In the genomic region with DNA sequence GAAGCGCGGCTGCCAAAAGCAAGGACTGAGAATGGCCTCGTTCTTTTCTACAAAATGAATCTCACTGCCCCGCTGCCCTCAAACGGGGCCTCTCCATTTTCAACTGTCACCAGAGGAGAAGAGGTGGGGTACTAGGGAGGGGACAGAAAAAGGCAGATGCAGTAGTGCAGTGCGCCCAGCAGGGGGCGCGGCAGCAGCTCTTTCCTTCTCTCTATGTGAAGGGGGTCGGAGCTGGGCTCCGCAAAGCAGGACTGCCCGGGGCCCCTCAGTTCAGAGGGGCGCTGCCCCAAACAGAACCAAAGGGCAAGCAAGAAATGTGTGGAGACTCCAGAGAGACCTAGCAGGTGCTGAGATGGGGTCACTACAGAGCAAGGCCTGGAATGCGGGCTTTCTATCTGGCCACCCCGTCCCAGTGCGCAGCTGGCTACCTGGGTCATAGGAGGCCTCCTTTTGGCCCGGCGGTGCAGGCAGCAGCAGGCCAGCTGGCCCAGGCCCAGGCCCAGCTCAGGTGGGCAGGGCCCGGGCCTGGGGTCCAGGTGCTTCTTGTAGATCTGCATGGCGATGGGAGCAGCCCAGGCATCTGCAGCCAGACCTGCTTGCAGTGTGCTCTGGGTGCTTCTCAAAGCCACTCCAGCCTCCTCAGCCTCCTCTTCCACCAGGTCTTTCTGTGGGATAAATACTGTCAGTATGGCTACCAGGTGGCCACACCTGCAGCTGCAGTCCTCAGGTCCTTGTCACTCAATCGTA, we compare ENCODE assay signal across 8 cellular contexts. TPM values are rescaled to one million over a fixed set of nuclear protein-coding genes. Genes with fewer than 3 reads are reported as not detected.
DNase-seq lines count a peak whose midpoint lies in the region; ATAC-seq, FAIRE-seq and TF ChIP-seq lines count a peak whose summit lies in the region.

No MANE protein-coding gene starts in this region.

- peak; percentile 78 for FAIRE-seq in GM18507 (lab: Jason Lieb, UNC)

- no peak overlapping the region for H3K4me3 ChIP-seq in OCI-LY7 (ENCODE audit: low read depth, low read length, poor library complexity, severe bottlenecking)
- no peak overlapping the region for H3K4me3 ChIP-seq in heart right ventricle

- POLR2A ChIA-PET in OCI-LY7 (lab: Charles Lee): interaction anchor here (1.2 kb wide), 1 partner anchor 87 kb away, joined by 3 read pairs; a partner anchor contains a TSS

- WGBS in heart right ventricle, 2 donors: 38 to 57% methylated on average over 13 to 20 of the region's 20 CpGs

- no peaks in the 10 kb centered on the region for H3K9me3 ChIP-seq in OCI-LY7 (ENCODE audit: low read length)
- no peaks in the 10 kb centered on the region for H3K9me3 ChIP-seq in heart right ventricle

- TF ChIP-seq CTCF in OCI-LY7 (conservative IDR thresholded peaks at IDR 0.05; ENCODE audit: low read length) (peak; percentile 82), heart right ventricle (IDR thresholded peaks at IDR 0.05) (peak; percentile 57 to 94 (median 83)), omental fat pad (IDR thresholded peaks at IDR 0.05) (peak in 1 of 3 donors; percentile 62)

- H3K4me1 ChIP-seq in OCI-LY7 (ENCODE audit: insufficient read depth, low read length, poor library complexity, severe bottlenecking) (peaks cover 8% of the 10 kb centered on the region), heart right ventricle (peaks cover 0 to 9% (median 3%) of the 10 kb centered on the region in 9 donors)

- DNase-seq in AG20443 (ENCODE audit: low spot score) (peak; percentile 55), GM18507 (ENCODE audit: extremely low spot score, insufficient read length, low read depth) (no peak), OCI-LY7 (ENCODE audit: low spot score) (peak; percentile 52), heart right ventricle (peak in 1 of 2 donors; percentile 40), omental fat pad (ENCODE audit: low spot score) (no peak)
- DNase-seq in activated naive CD4-positive, alpha-beta T cell treated with anti-CD3 and anti-CD28 coated beads, Interleukin-2, amount 50 U/mL, for 72 hours (ENCODE audit: low spot score in 2 of 2): peak in 1 of 2 donors; percentile 45
- peak; percentile 53 for DNase-seq in stimulated activated CD4-positive, alpha-beta T cell treated with anti-CD3 and anti-CD28 coated beads, Interleukin-15, amount 100 ng/mL, for 24 hours

- H4K20me1 ChIP-seq in OCI-LY7 (ENCODE audit: insufficient read depth, low read length): no peaks in the 10 kb centered on the region

- no peaks in the 10 kb centered on the region for H3K9me3 Mint-ChIP-seq in activated naive CD4-positive, alpha-beta T cell treated with anti-CD3 and anti-CD28 coated beads, Interleukin-2, amount 50 U/mL, for 72 hours

- H3K36me3 Mint-ChIP-seq in activated naive CD4-positive, alpha-beta T cell treated with anti-CD3 and anti-CD28 coated beads, Interleukin-2, amount 50 U/mL, for 72 hours: peaks cover 0 to 5% of the 10 kb centered on the region in 2 donors

- no peak overlapping the region for H3K27ac ChIP-seq in OCI-LY7 (ENCODE audit: low read depth, low read length, poor library complexity, severe bottlenecking)
- no peak overlapping the region for H3K27ac ChIP-seq in heart right ventricle

- no peaks in the 10 kb centered on the region for H3K9me2 ChIP-seq in OCI-LY7 (ENCODE audit: insufficient read depth, low read length)

- peak; percentile 75 to 77 for ATAC-seq in activated naive CD4-positive, alpha-beta T cell treated with anti-CD3 and anti-CD28 coated beads, Interleukin-2, amount 50 U/mL, for 72 hours
- ATAC-seq in heart right ventricle: peak; percentile 36 to 81 (median 69)
- no peak for ATAC-seq in HG02678 (IDR thresholded peaks at IDR 0.05; ENCODE audit: unreplicated experiment)
- no peak for ATAC-seq in omental fat pad (ENCODE audit: low FRiP score)

- CTCF ChIA-PET in OCI-LY7 (lab: Charles Lee; ENCODE audit: unreplicated experiment): no interaction called here

- BruUV-seq in OCI-LY7 (replicated peaks; lab: Mats Ljungman, UMichigan): no TSS peak

- intact Hi-C loops in OCI-LY7 (cut with micrococcal nuclease; ENCODE audit: unreplicated experiment) (no loop called here), heart right ventricle (cut with DNase I) (loop anchor here in 3 of 10 donors (5.0 kb wide), 2 partner anchors 39 to 84 kb away; a partner anchor contains a TSS)

- peaks cover 0 to 68% (median 0%) of the 10 kb centered on the region in 7 donors for H3K27me3 ChIP-seq in heart right ventricle

- H3K36me3 ChIP-seq in OCI-LY7 (ENCODE audit: insufficient read depth, low read length): peaks cover 77% of the 10 kb centered on the region
- H3K36me3 ChIP-seq in heart right ventricle: peaks cover 0 to 70% (median 0%) of the 10 kb centered on the region in 9 donors

- H3K4me2 ChIP-seq in OCI-LY7 (ENCODE audit: low read length): no peak overlapping the region

- H3K79me2 ChIP-seq in OCI-LY7 (ENCODE audit: insufficient read depth, low read depth, low read length): no peaks in the 10 kb centered on the region; the same call in 1 of the 2 replicates

- no peak overlapping the region for H2AFZ ChIP-seq in OCI-LY7 (ENCODE audit: low read length)

- H3K27ac Mint-ChIP-seq in activated naive CD4-positive, alpha-beta T cell treated with anti-CD3 and anti-CD28 coated beads, Interleukin-2, amount 50 U/mL, for 72 hours: peak overlapping the region; percentile 50 to 65

RNA-seq across cellular contexts. Expression of a gene that starts 5.9 kb away (rescaled TPM):
- 56.8 and 75.5 TPM in 2 replicates for total RNA-seq in OCI-LY7 (2014; rRNA removed; shearing (Covaris generic))
- total RNA-seq in OCI-LY7 (2022): 119 and 136 TPM in 2 replicates
- 100 to 1,000 TPM; 104 to 123 TPM for total RNA-seq in activated naive CD4-positive, alpha-beta T cell treated with anti-CD3 and anti-CD28 coated beads, Interleukin-2, amount 50 U/mL, for 72 hours
- total RNA-seq in heart right ventricle: 10 to 100 TPM; 18.2 to 59.0 (median 27.1) TPM
- polyA plus RNA-seq in heart right ventricle: 10 to 100 TPM; 26.4 to 58.7 TPM
- 10 to 100 TPM; 43.1 to 85.3 (median 78.4) TPM for total RNA-seq in omental fat pad

RNA-seq across cellular contexts. Expression of a gene that starts 41.2 kb away (rescaled TPM):
- 0.85 and 1.4 TPM in 2 replicates for total RNA-seq in OCI-LY7 (2014; rRNA removed; shearing (Covaris generic))
- total RNA-seq in OCI-LY7 (2022) (3.2 and 4.5 TPM in 2 replicates), heart right ventricle (10 to 100 TPM in 3 of 10 donors, 1 to 10 TPM in 7; 4.8 to 13.2 (median 8.0) TPM), omental fat pad (1 to 10 TPM; 1.9 to 9.0 (median 4.5) TPM)
- 1 to 10 TPM; 5.1 to 6.4 TPM for total RNA-seq in activated naive CD4-positive, alpha-beta T cell treated with anti-CD3 and anti-CD28 coated beads, Interleukin-2, amount 50 U/mL, for 72 hours
- polyA plus RNA-seq in heart right ventricle: 1 to 10 TPM; 3.4 to 7.2 TPM

RNA-seq across cellular contexts. Expression of a gene that starts 42.2 kb away (rescaled TPM):
- total RNA-seq in OCI-LY7 (2014; rRNA removed; shearing (Covaris generic)): 51.9 and 64.2 TPM in 2 replicates
- total RNA-seq in OCI-LY7 (2022) (134 TPM in 2 replicates), heart right ventricle (10 to 100 TPM; 26.5 to 41.6 (median 31.7) TPM), omental fat pad (10 to 100 TPM; 21.5 to 41.5 (median 30.8) TPM)
- total RNA-seq in activated naive CD4-positive, alpha-beta T cell treated with anti-CD3 and anti-CD28 coated beads, Interleukin-2, amount 50 U/mL, for 72 hours: 100 to 1,000 TPM in 1 of 2 donors, 10 to 100 TPM in 1; 95.9 to 102 TPM
- 10 to 100 TPM; 12.3 to 13.9 TPM for polyA plus RNA-seq in heart right ventricle

Comparison
In these comparisons a context has a peak if more than half of its experiments do, and no peak if none do; other contexts are left out.
1. DNase-seq: peak in AG20443 (single experiment), OCI-LY7 (single experiment) and stimulated activated CD4-positive, alpha-beta T cell treated with anti-CD3 and anti-CD28 coated beads, Interleukin-15, amount 100 ng/mL, for 24 hours (single experiment); none in GM18507 (single experiment) and omental fat pad (single experiment).
2. ATAC-seq: peak in activated naive CD4-positive, alpha-beta T cell treated with anti-CD3 and anti-CD28 coated beads, Interleukin-2, amount 50 U/mL, for 72 hours (2 of 2) and heart right ventricle (8 of 8); none in HG02678 (single experiment) and omental fat pad (single experiment).